In genomic region chr3:151100076-151100475, GRCh38 we compare ENCODE assay signal across 7 cellular contexts.
"Had no signal": no experiment of that assay in that cellular context is flagged by ENCODE, and none has a peak within 500 bp of the region (broad histone marks: within the 10 kb centered on the region; RNA-seq: fewer than 3 reads in every experiment).

No MANE protein-coding gene starts in this region.

- H2AFZ ChIP-seq: GM23248 had no signal

- DNase-seq: GM23248, GOT3, H7, HFFc6, IMR-90 had no signal

- H3K9me3 Mint-ChIP-seq: HFFc6 had no signal

- H3K27ac Mint-ChIP-seq: HFFc6 had no signal

- H3K4me3 Mint-ChIP-seq: HFFc6 had no signal

- H3K4me3 ChIP-seq: GM23248, HAP-1 had no signal

- H3K27ac ChIP-seq: GM23248, HL-60 had no signal

- H3K36me3 ChIP-seq: HAP-1 had no signal

- H3K9ac ChIP-seq: GM23248 had no signal

- H3K9me3 ChIP-seq: HAP-1 had no signal
